8 cellular contexts compared by ENCODE assay signal in the genomic region with DNA sequence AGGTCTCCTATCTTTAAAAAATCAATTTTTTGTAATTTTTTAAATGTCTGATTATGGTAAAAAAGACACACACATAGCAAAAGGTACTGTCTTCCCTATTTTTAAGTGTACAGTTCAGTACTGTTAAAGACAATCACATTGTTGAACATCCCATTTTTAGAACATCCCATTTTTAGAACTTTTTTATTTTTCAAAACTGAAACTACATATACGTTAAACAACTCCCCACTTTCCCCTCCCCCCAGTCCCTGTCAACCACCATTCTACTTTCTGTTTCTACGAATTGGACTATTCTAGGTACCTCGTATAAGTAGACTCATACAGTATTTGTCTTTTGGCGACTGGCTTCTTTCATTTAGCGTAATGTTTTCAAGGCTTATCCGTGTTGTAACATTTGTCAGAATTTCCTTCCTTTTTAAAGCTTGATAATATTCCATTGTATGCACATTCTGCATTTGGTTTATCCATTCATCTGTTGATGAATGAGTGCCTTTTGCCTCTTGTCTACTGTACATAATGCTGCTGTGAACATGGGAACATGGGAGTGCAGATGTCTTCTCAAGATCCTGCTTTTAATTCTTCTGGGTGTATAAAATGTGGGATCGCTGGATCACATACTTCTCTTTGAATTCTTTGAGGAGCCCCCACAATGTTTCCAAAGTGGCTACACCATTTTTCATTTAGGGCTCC.
DNase-seq lines count a peak whose midpoint lies in the region; ATAC-seq, FAIRE-seq and TF ChIP-seq lines count a peak whose summit lies in the region.

No MANE protein-coding gene starts in this region.

- peaks cover 29% of the 10 kb centered on the region for H3K4me1 Mint-ChIP-seq in activated B cell treated with CpG ODN at 0.5 μM for 24 hours

- no peak for TF ChIP-seq CTCF in activated B cell treated with CpG ODN at 0.5 μM for 24 hours (IDR thresholded peaks at IDR 0.05)

- peaks cover 5% of the 10 kb centered on the region for H3K9me3 Mint-ChIP-seq in activated B cell treated with CpG ODN at 0.5 μM for 24 hours

- H3K27me3 Mint-ChIP-seq in activated B cell treated with CpG ODN at 0.5 μM for 24 hours, result no peaks in the 10 kb centered on the region

- intact Hi-C loops in activated B cell treated with CpG ODN at 0.5 μM for 24 hours (cut with micrococcal nuclease), result loop anchor here (2.0 kb wide), 1 partner anchor 65 kb away; no protein-coding TSS in a partner anchor
- intact Hi-C loops in left cardiac atrium (cut with DNase I), result loop anchor here in 1 of 2 donors (10.0 kb wide), 1 partner anchor 55 kb away; no protein-coding TSS in a partner anchor

- ATAC-seq in GM18870 (IDR thresholded peaks at IDR 0.05; ENCODE audit: unreplicated experiment), result peak; percentile 77
- peak; percentile 79 for ATAC-seq in HG02798 (IDR thresholded peaks at IDR 0.05; ENCODE audit: poor library complexity, unreplicated experiment)
- peak; percentile 69 for ATAC-seq in activated B cell treated with CpG ODN at 0.5 μM for 24 hours (ENCODE audit: low read depth)
- ATAC-seq in left cardiac atrium, result no peak

- H3K4me3 Mint-ChIP-seq in activated B cell treated with CpG ODN at 0.5 μM for 24 hours, result peak overlapping the region; percentile 52

- no peaks in the 10 kb centered on the region for H3K36me3 Mint-ChIP-seq in activated B cell treated with CpG ODN at 0.5 μM for 24 hours (ENCODE audit: low read depth)

- DNase-seq in activated B cell treated with CpG ODN at 0.5 μM for 24 hours (no peak), putamen (ENCODE audit: low spot score) (no peak), left cardiac atrium (no peak), HTR-8/SVneo (ENCODE audit: insufficient read length, low spot score) (no peak), NCI-H2227 (lab: John Stamatoyannopoulos, UW; ENCODE audit: unreplicated experiment) (no peak)
- DNase-seq in stimulated activated CD4-positive, alpha-beta T cell treated with anti-CD3 and anti-CD28 coated beads, Interleukin-12 subunit alpha, Interleukin-12 subunit beta, amount 100 ng/mL, for 4 hours, result peak; percentile 11

- H3K27ac Mint-ChIP-seq in activated B cell treated with CpG ODN at 0.5 μM for 24 hours, result no peak overlapping the region

- FAIRE-seq in HTR-8/SVneo (lab: Jason Lieb, UNC), result no peak

- POLR2A ChIA-PET in activated B cell treated with CpG ODN at 0.5 μM for 24 hours (lab: Charles Lee), result no interaction called here

- CTCF ChIA-PET in activated B cell treated with CpG ODN at 0.5 μM for 24 hours (lab: Charles Lee), result interaction anchor here (0.6 kb wide), 2 partner anchors 83 to 1124 kb away, joined by 3 read pairs; no protein-coding TSS in a partner anchor

Comparison
In these comparisons a context has a peak if more than half of its experiments do, and no peak if none do; other contexts are left out.
1. ATAC-seq: peak in GM18870 (single experiment), HG02798 (single experiment) and activated B cell treated with CpG ODN at 0.5 μM for 24 hours (single experiment); none in left cardiac atrium (0 of 2).